ENCODE assay signal across 21 cellular contexts in the genomic region with DNA sequence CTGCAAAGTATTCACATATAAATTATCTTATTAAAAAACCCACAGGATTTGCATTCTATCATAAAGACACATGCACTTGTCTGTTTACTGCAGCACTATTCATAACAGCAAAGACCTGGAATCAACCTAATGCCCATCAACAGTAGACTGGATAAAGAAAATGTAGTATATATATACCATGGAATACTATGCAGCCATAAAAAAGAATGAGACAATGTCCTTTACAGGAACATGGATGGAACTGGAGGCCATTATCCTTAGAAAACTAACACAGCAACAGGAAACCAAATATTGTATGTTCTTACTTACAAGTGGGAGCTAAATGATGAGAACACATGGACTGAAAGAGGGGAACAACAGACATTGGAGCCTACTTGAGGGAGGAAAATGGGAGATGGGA.
DNase-seq lines count a peak whose midpoint lies in the region; ATAC-seq, FAIRE-seq and TF ChIP-seq lines count a peak whose summit lies in the region.
"Had no signal": no experiment of that assay in that cellular context is flagged by ENCODE, and none has a peak within 500 bp of the region (broad histone marks: within the 10 kb centered on the region; RNA-seq: fewer than 3 reads in every experiment).

No MANE protein-coding gene starts in this region.

- H3K4me1 ChIP-seq in HEK293 (ENCODE audit: control insufficient read depth, insufficient read depth, low read length) (no peaks in the 10 kb centered on the region), K562 (replicated peaks in 1 of 2; ENCODE audit: control insufficient read depth in 2 of 2, insufficient read depth in 2 of 2, low read length in 2 of 2) (no peaks in the 10 kb centered on the region)
- H3K4me1 ChIP-seq: Caco-2 had no signal

- intact Hi-C loops in K562 (cut with micrococcal nuclease), result no loop called here

- no TSS peak for BruUV-seq in K562 (replicated peaks; lab: Mats Ljungman, UMichigan)

- CTCF ChIA-PET in HEK293 (lab: Yijun Ruan, JAX), result interaction anchor here (1.0 kb wide), 1 partner anchor 11 kb away, joined by 5 read pairs; no protein-coding TSS in a partner anchor
- CTCF ChIA-PET in K562 (lab: Yijun Ruan, JAX; ENCODE audit: low intra/inter-chr PET ratio), result no interaction called here

- H3K27me3 ChIP-seq in K562 (ENCODE audit: control insufficient read depth in 2 of 2, insufficient read depth in 2 of 2, low read length in 2 of 2), result peaks cover 5 to 7% of the 10 kb centered on the region in 2 experiments; a peak in 4 of 5 replicates
- H3K27me3 ChIP-seq: BLaER1 treated with 17β-estradiol and CSF1 and Interleukin-3, amounts not matched to agents 10 nM and 100 nM had no signal

- no peaks in the 10 kb centered on the region for H4K20me1 ChIP-seq in K562 (replicated peaks; ENCODE audit: control insufficient read depth, insufficient read depth, low read length)

- H2AFZ ChIP-seq in K562 (ENCODE audit: low read depth, low read length), result no peak overlapping the region

- H3K4me1 Mint-ChIP-seq in nephron progenitor cell (peaks cover 7% of the 10 kb centered on the region), osteocyte (ENCODE audit: unreplicated experiment) (peaks cover 26% of the 10 kb centered on the region)

- no peaks in the 10 kb centered on the region for H3K9me1 ChIP-seq in K562 (ENCODE audit: control insufficient read depth, insufficient read depth, low read length)

- in situ Hi-C loops in K562 (cut with MboI), result no loop called here

- no peak for TF ChIP-seq EP300 in K562 (IDR thresholded peaks at IDR 0.05; ENCODE audit: low read length)

- DNase-seq in NCI-H526 (lab: John Stamatoyannopoulos, UW) (peak; percentile 12 to 53), K562 (ENCODE audit: extremely low read depth in 1 of 4, low spot score in 3 of 4) (no peak), nephron progenitor cell (no peak), osteocyte (ENCODE audit: extremely low spot score, unreplicated experiment) (no peak), inferior parietal cortex (ENCODE audit: extremely low spot score) (no peak)
- DNase-seq: AML-193; Caco-2; Calu3; CD4-positive, alpha-beta T cell; CD8-positive, alpha-beta T cell; DMS79 treated with DMSO at 0.1 percent for 48 hours; GF-D8 had no signal

- no peaks in the 10 kb centered on the region for H3K36me3 ChIP-seq in HEK293 (ENCODE audit: control insufficient read depth in 2 of 2, insufficient read depth in 1 of 2, low read length in 2 of 2)
- H3K36me3 ChIP-seq in K562 (ENCODE audit: control insufficient read depth, insufficient read depth, low read length), result no peaks in the 10 kb centered on the region

- H3K36me3 Mint-ChIP-seq in nephron progenitor cell (ENCODE audit: low read depth) (peaks cover 50% of the 10 kb centered on the region), osteocyte (ENCODE audit: unreplicated experiment) (peaks cover 7% of the 10 kb centered on the region)

- H3K79me2 ChIP-seq in K562 (ENCODE audit: control insufficient read depth, insufficient read depth, low read length), result no peaks in the 10 kb centered on the region

- H3K9me3 ChIP-seq in HEK293 (ENCODE audit: control insufficient read depth, insufficient read depth, low read depth, low read length) (no peaks in the 10 kb centered on the region), K562 (replicated peaks; ENCODE audit: control insufficient read depth, insufficient read depth, low read depth, low read length) (no peaks in the 10 kb centered on the region)
- H3K9me3 ChIP-seq: A549, Caco-2 had no signal

- TF ChIP-seq CTCF in HEK293 (tag by site-specific recombination; IDR thresholded peaks at IDR 0.05) (no peak), K562 (IDR thresholded peaks at IDR 0.05 in 2 of 3, conservative IDR thresholded peaks at IDR 0.05 in 1 of 3; ENCODE audit: insufficient read depth in 2 of 3, low read depth in 1 of 3, low read length in 3 of 3) (no peak), nephron progenitor cell (IDR thresholded peaks at IDR 0.05) (no peak), osteocyte (IDR thresholded peaks at IDR 0.05) (no peak)

- no peak for FAIRE-seq in K562 (lab: Jason Lieb, UNC)
- FAIRE-seq: A549, D721Med, GM12891, GM19239 had no signal

- no peak overlapping the region for H3K4me3 ChIP-seq in HEK293 (ENCODE audit: low read depth, low read length)
- no peak overlapping the region for H3K4me3 ChIP-seq in K562
- H3K4me3 ChIP-seq: A549; BLaER1 treated with 17β-estradiol and CSF1 and Interleukin-3, amounts not matched to agents 10 nM and 100 nM had no signal

- POLR2A ChIA-PET in HEK293 (lab: Yijun Ruan, JAX), result no interaction called here
- POLR2A ChIA-PET in K562 (lab: Yijun Ruan, JAX), result no interaction called here

- no peak for TF ChIP-seq POLR2A in K562 (conservative IDR thresholded peaks at IDR 0.05)

- H3K4me2 ChIP-seq in K562 (ENCODE audit: insufficient read depth, low read length), result no peak overlapping the region
- H3K4me2 ChIP-seq: A549; BLaER1 treated with 17β-estradiol and CSF1 and Interleukin-3, amounts not matched to agents 10 nM and 100 nM had no signal

- no peak for TF ChIP-seq RAD21 in K562 (CRISPR knock-in tag; conservative IDR thresholded peaks at IDR 0.05 in 1 of 2, IDR thresholded peaks at IDR 0.05 in 1 of 2)

- no peaks in the 10 kb centered on the region for H3K27me3 Mint-ChIP-seq in nephron progenitor cell (ENCODE audit: low read depth, poor library complexity)
- H3K27me3 Mint-ChIP-seq in osteocyte (ENCODE audit: unreplicated experiment), result no peaks in the 10 kb centered on the region
- H3K27me3 Mint-ChIP-seq: B cell; CD4-positive, alpha-beta T cell had no signal

- no peak overlapping the region for H3K9ac ChIP-seq in K562 (ENCODE audit: insufficient read depth in 1 of 2, low read depth in 2 of 2, low read length in 2 of 2)
- H3K9ac ChIP-seq: BLaER1 treated with 17β-estradiol and CSF1 and Interleukin-3, amounts not matched to agents 10 nM and 100 nM had no signal

- H3K27ac Mint-ChIP-seq in nephron progenitor cell, result no peak overlapping the region
- H3K27ac Mint-ChIP-seq in osteocyte (ENCODE audit: unreplicated experiment), result no peak overlapping the region
- H3K27ac Mint-ChIP-seq: B cell; CD4-positive, alpha-beta T cell; CD8-positive, alpha-beta T cell had no signal

- H3K27ac ChIP-seq in HEK293 (ENCODE audit: extremely low read depth, low read depth, low read length) (no peak overlapping the region), K562 (ENCODE audit: extremely low read depth, low read depth, low read length) (no peak overlapping the region)
- H3K27ac ChIP-seq: 22Rv1; A549; BLaER1 treated with 17β-estradiol and CSF1 and Interleukin-3, amounts not matched to agents 10 nM and 100 nM; C4-2B had no signal

- no peak overlapping the region for H3K4me3 Mint-ChIP-seq in nephron progenitor cell
- H3K4me3 Mint-ChIP-seq in osteocyte (ENCODE audit: unreplicated experiment), result no peak overlapping the region
- H3K4me3 Mint-ChIP-seq: B cell; CD4-positive, alpha-beta T cell; CD8-positive, alpha-beta T cell had no signal

- ATAC-seq in K562, result no peak
- ATAC-seq: A549; CD8-positive, alpha-beta T cell had no signal

- peaks cover 24% of the 10 kb centered on the region for H3K9me3 Mint-ChIP-seq in nephron progenitor cell
- no peaks in the 10 kb centered on the region for H3K9me3 Mint-ChIP-seq in osteocyte (ENCODE audit: unreplicated experiment)
- H3K9me3 Mint-ChIP-seq: CD4-positive, alpha-beta T cell had no signal

TF ChIP-seq in HEK293, 187 proteins besides CTCF, POLR2A, EP300 and RAD21 (continues in another document):
- TF ChIP-seq ZNF146 (tag by site-specific recombination; IDR thresholded peaks at IDR 0.05) (peak; percentile 93), ZNF843 (tag by site-specific recombination; IDR thresholded peaks at IDR 0.05) (no peak), ZNF350 (tag by site-specific recombination; IDR thresholded peaks at IDR 0.05) (no peak), TCF7L2 (IDR thresholded peaks at IDR 0.05; ENCODE audit: borderline replicate concordance, low read depth, low read length) (no peak)

TF ChIP-seq in K562, 482 proteins besides CTCF, POLR2A, EP300 and RAD21:
- TF ChIP-seq ZNF146 (CRISPR knock-in tag; IDR thresholded peaks at IDR 0.05; ENCODE audit: unreplicated experiment) (peak; percentile 93), ZMIZ1 (IDR thresholded peaks at IDR 0.05; ENCODE audit: low read depth in 2 of 2, low read length in 2 of 2) (no peak)

Comparison
In these comparisons a context has a peak if more than half of its experiments do, and no peak if none do; other contexts are left out.
1. DNase-seq: peak in NCI-H526 (2 of 2); none in K562 (0 of 4), nephron progenitor cell (single experiment), osteocyte (single experiment) and inferior parietal cortex (single experiment).
2. Of the 44 proteins assayed by ChIP-seq in both K562 and HEK293: peak only in K562: none; only in HEK293: none; in both: ZNF146; in neither: 43.